ENCODE assay signal across 19 cellular contexts in the genomic region with DNA sequence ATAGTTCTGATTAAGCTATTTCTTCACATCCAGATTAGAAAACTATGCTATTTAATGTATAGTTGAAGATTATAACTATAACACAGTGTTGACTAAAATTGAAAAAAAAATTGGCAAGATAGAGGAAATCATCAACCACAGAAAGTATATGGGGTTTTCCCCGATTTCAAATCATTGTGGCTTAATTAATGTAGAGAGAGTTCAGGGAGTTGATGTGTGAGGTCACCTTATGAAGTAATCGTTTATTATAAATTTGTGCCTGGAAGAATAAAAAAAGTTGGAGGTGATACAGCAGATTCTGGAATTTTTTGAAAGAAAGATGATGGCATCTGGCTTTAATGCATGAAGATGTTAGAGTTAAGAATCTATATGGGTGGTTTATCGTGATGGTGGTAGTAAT.
DNase-seq lines count a peak whose midpoint lies in the region; ATAC-seq and TF ChIP-seq lines count a peak whose summit lies in the region.
"Had no signal": no experiment of that assay in that cellular context is flagged by ENCODE, and none has a peak within 500 bp of the region (broad histone marks: within the 10 kb centered on the region; RNA-seq: fewer than 3 reads in every experiment).

No MANE protein-coding gene starts in this region.

- no peak for DNase-seq in activated CD4-positive, CD25-positive, alpha-beta regulatory T cell (lab: John Stamatoyannopoulos, UW)
- DNase-seq in GM23248, result peak; percentile 1
- DNase-seq in MM.1S, result peak; percentile 54
- no peak for DNase-seq in stimulated activated effector memory CD8-positive, alpha-beta T cell treated with anti-CD3 and anti-CD28 coated beads, Interleukin-12 subunit alpha, Interleukin-12 subunit beta, amount 100 ng/mL, for 72 hours (ENCODE audit: low spot score in 2 of 2)
- no peak for DNase-seq in H9
- DNase-seq: 8988T; activated CD4-positive, alpha-beta T cell treated with anti-CD3 and anti-CD28 coated beads for 36 hours; activated naive CD8-positive, alpha-beta T cell treated with anti-CD3 and anti-CD28 coated beads, Interleukin-2, amount 10 ng/mL, durations not matched to agents 7 days and 5 days; activated T-cell treated with anti-CD3 and anti-CD28 coated beads for 4 hours; central memory CD4-positive, alpha-beta T cell; MV-4-11; retina; SHP77 had no signal

- H2BK12ac ChIP-seq in H9 (ENCODE audit: insufficient read length, low read depth, low read length), result no peak overlapping the region

- no peaks in the 10 kb centered on the region for H3K23me2 ChIP-seq in H9 (ENCODE audit: insufficient read length, low read depth, low read length, poor library complexity, severe bottlenecking)

- no peak overlapping the region for H3K27ac Mint-ChIP-seq in stimulated activated effector memory CD8-positive, alpha-beta T cell treated with anti-CD3 and anti-CD28 coated beads, Interleukin-12 subunit alpha, Interleukin-12 subunit beta, amount 100 ng/mL, for 72 hours
- H3K27ac Mint-ChIP-seq in H9, result no peak overlapping the region
- H3K27ac Mint-ChIP-seq: activated CD4-positive, alpha-beta T cell treated with anti-CD3 and anti-CD28 coated beads for 36 hours; activated naive CD8-positive, alpha-beta T cell treated with anti-CD3 and anti-CD28 coated beads, Interleukin-2, amount 10 ng/mL, durations not matched to agents 7 days and 5 days; CD4-positive, CD25-positive, alpha-beta regulatory T cell had no signal

- H3K9me3 ChIP-seq in GM23248 (ENCODE audit: low read depth), result no peaks in the 10 kb centered on the region
- no peaks in the 10 kb centered on the region for H3K9me3 ChIP-seq in MM.1S (replicated peaks; ENCODE audit: insufficient read depth, low read length)
- H3K9me3 ChIP-seq in H9 (ENCODE audit: control insufficient read depth, low read depth, low read length), result no peaks in the 10 kb centered on the region

- H3K23ac ChIP-seq in H9 (ENCODE audit: insufficient read length, low read depth, low read length), result no peak overlapping the region

- TF ChIP-seq CTCF in MM.1S (IDR thresholded peaks at IDR 0.05; ENCODE audit: low read length), result no peak
- TF ChIP-seq CTCF in H9 (conservative IDR thresholded peaks at IDR 0.05), result no peak

- H3K27me3 ChIP-seq in GM23248 (replicated peaks; ENCODE audit: insufficient read depth), result no peaks in the 10 kb centered on the region
- H3K27me3 ChIP-seq in MM.1S (replicated peaks; ENCODE audit: insufficient read depth, low read length), result no peaks in the 10 kb centered on the region; the same call in 1 of the 2 replicates
- no peaks in the 10 kb centered on the region for H3K27me3 ChIP-seq in H9 (ENCODE audit: insufficient read depth, low read length)
- H3K27me3 ChIP-seq: gastroesophageal sphincter had no signal

- no peak overlapping the region for H3K14ac ChIP-seq in H9 (ENCODE audit: insufficient read depth, low read length)

- no peaks in the 10 kb centered on the region for H3K9me2 ChIP-seq in GM23248 (ENCODE audit: insufficient read depth)
- H3K9me2 ChIP-seq in MM.1S (replicated peaks; ENCODE audit: insufficient read depth, low read length), result no peaks in the 10 kb centered on the region

- H3K4me2 ChIP-seq in GM23248 (ENCODE audit: unreplicated experiment), result no peak overlapping the region
- no peak overlapping the region for H3K4me2 ChIP-seq in MM.1S (ENCODE audit: low read depth, low read length)
- H3K4me2 ChIP-seq in H9 (ENCODE audit: insufficient read depth, insufficient read length, low read length), result no peak overlapping the region

- no peak overlapping the region for H3K27ac ChIP-seq in GM23248
- no peak overlapping the region for H3K27ac ChIP-seq in MM.1S (ENCODE audit: low read length)
- H3K27ac ChIP-seq in H9 (ENCODE audit: insufficient read length, low read depth, low read length), result no peak overlapping the region
- H3K27ac ChIP-seq: gastroesophageal sphincter had no signal

- H3K36me3 ChIP-seq in GM23248 (ENCODE audit: low read depth), result no peaks in the 10 kb centered on the region; the same call in 1 of the 2 replicates
- no peaks in the 10 kb centered on the region for H3K36me3 ChIP-seq in MM.1S (replicated peaks; ENCODE audit: insufficient read depth, low read length)
- H3K36me3 ChIP-seq: gastroesophageal sphincter had no signal

- H4K91ac ChIP-seq in H9 (ENCODE audit: insufficient read length, low read depth, low read length), result no peak overlapping the region

- no peak overlapping the region for H2AFZ ChIP-seq in GM23248
- H2AFZ ChIP-seq in MM.1S (ENCODE audit: low read length), result no peak overlapping the region
- no peak overlapping the region for H2AFZ ChIP-seq in H9 (ENCODE audit: low read length)

- no peak overlapping the region for H2BK20ac ChIP-seq in H9 (ENCODE audit: low read depth, low read length, poor library complexity, severe bottlenecking)

- no peak overlapping the region for H4K8ac ChIP-seq in H9 (replicated peaks; ENCODE audit: insufficient read length, low read depth, low read length)

- no peaks in the 10 kb centered on the region for H3K4me1 Mint-ChIP-seq in stimulated activated effector memory CD8-positive, alpha-beta T cell treated with anti-CD3 and anti-CD28 coated beads, Interleukin-12 subunit alpha, Interleukin-12 subunit beta, amount 100 ng/mL, for 72 hours
- H3K4me1 Mint-ChIP-seq in H9, result no peaks in the 10 kb centered on the region
- H3K4me1 Mint-ChIP-seq: neural crest cell had no signal

- 35 to 39% methylated on average over 3 of the region's 3 CpGs for WGBS in GM23248 (ENCODE audit: low coverage in 1 of 2, low lambda C conversion rate in 2 of 2, missing lambda C conversion rate in 2 of 2), 2 experiments
- WGBS in H9 (ENCODE audit: extremely low coverage, insufficient read length, low lambda C conversion rate), result 100% methylated on average over 1 of the region's 3 CpGs

- H3K4me3 ChIP-seq in GM23248 (no peak overlapping the region), MM.1S (ENCODE audit: low read length) (no peak overlapping the region)
- H3K4me3 ChIP-seq: gastroesophageal sphincter had no signal

- H2BK5ac ChIP-seq in H9 (ENCODE audit: insufficient read length, low read length), result no peak overlapping the region

- no peaks in the 10 kb centered on the region for H3K27me3 Mint-ChIP-seq in H9 (ENCODE audit: low read depth)

- H4K5ac ChIP-seq in H9 (ENCODE audit: insufficient read length, low read depth, low read length), result no peak overlapping the region

- H3K79me1 ChIP-seq in H9 (ENCODE audit: insufficient read depth, low read depth, low read length, poor library complexity, severe bottlenecking), result no peaks in the 10 kb centered on the region

- H2AK5ac ChIP-seq in H9 (ENCODE audit: insufficient read length, low read length), result no peak overlapping the region

- H3K9ac ChIP-seq in GM23248 (no peak overlapping the region), MM.1S (ENCODE audit: low read length) (no peak overlapping the region), H9 (ENCODE audit: extremely low read depth, insufficient read length, low read length) (no peak overlapping the region)

- in situ Hi-C loops in GM23248 (cut with MboI), result no loop called here

- H3K4me1 ChIP-seq in GM23248 (ENCODE audit: insufficient read depth) (no peaks in the 10 kb centered on the region), MM.1S (ENCODE audit: low read length) (peaks cover 5% of the 10 kb centered on the region; the same call in 1 of the 2 replicates), H9 (ENCODE audit: insufficient read depth, low read length) (no peaks in the 10 kb centered on the region)
- H3K4me1 ChIP-seq: gastroesophageal sphincter had no signal

- no peaks in the 10 kb centered on the region for H3K36me3 Mint-ChIP-seq in stimulated activated effector memory CD8-positive, alpha-beta T cell treated with anti-CD3 and anti-CD28 coated beads, Interleukin-12 subunit alpha, Interleukin-12 subunit beta, amount 100 ng/mL, for 72 hours
- H3K36me3 Mint-ChIP-seq in H9 (ENCODE audit: insufficient read depth in 1 of 3, low read depth in 3 of 3), result no peaks in the 10 kb centered on the region
- H3K36me3 Mint-ChIP-seq: activated naive CD8-positive, alpha-beta T cell treated with anti-CD3 and anti-CD28 coated beads, Interleukin-2, amount 10 ng/mL, durations not matched to agents 7 days and 5 days; CD4-positive, CD25-positive, alpha-beta regulatory T cell had no signal

- no peaks in the 10 kb centered on the region for H3K9me3 Mint-ChIP-seq in stimulated activated effector memory CD8-positive, alpha-beta T cell treated with anti-CD3 and anti-CD28 coated beads, Interleukin-12 subunit alpha, Interleukin-12 subunit beta, amount 100 ng/mL, for 72 hours
- peaks cover 7% of the 10 kb centered on the region in 2 experiments; a peak in 4 of 5 replicates for H3K9me3 Mint-ChIP-seq in H9

- no peak overlapping the region for H3K4ac ChIP-seq in H9 (ENCODE audit: low read depth, low read length)

- H2BK120ac ChIP-seq in H9 (ENCODE audit: low read depth, low read length, poor library complexity, severe bottlenecking), result no peak overlapping the region

- H3K18ac ChIP-seq in H9 (ENCODE audit: insufficient read length, low read depth, low read length), result no peak overlapping the region

- ATAC-seq in activated CD4-positive, CD25-positive, alpha-beta regulatory T cell treated with anti-CD3 and anti-CD28 coated beads, Interleukin-2, amount 50 U/mL, for 24 hours, result peak; percentile 72 to 73
- ATAC-seq in stimulated activated effector memory CD8-positive, alpha-beta T cell treated with anti-CD3 and anti-CD28 coated beads, Interleukin-12 subunit alpha, Interleukin-12 subunit beta, amount 100 ng/mL, for 72 hours, result peak; percentile 48
- ATAC-seq in GM21723 (IDR thresholded peaks at IDR 0.05; ENCODE audit: unreplicated experiment), result no peak
- ATAC-seq in HG03196 (IDR thresholded peaks at IDR 0.05; ENCODE audit: unreplicated experiment), result no peak
- ATAC-seq: activated CD4-positive, alpha-beta T cell treated with anti-CD3 and anti-CD28 coated beads for 36 hours; gastroesophageal sphincter had no signal

- no peaks in the 10 kb centered on the region for H3F3A ChIP-seq in GM23248 (ENCODE audit: insufficient read depth)
- H3F3A ChIP-seq in MM.1S (ENCODE audit: insufficient read depth, low read length), result no peaks in the 10 kb centered on the region

- no peaks in the 10 kb centered on the region for H4K20me1 ChIP-seq in GM23248 (ENCODE audit: insufficient read depth)
- no peaks in the 10 kb centered on the region for H4K20me1 ChIP-seq in MM.1S (ENCODE audit: insufficient read depth, low read length)
- no peaks in the 10 kb centered on the region for H4K20me1 ChIP-seq in H9 (ENCODE audit: control insufficient read depth, insufficient read depth, insufficient read length)

- H3T11ph ChIP-seq in H9 (ENCODE audit: low read length), result no peak overlapping the region

- H3K56ac ChIP-seq in H9 (ENCODE audit: insufficient read length, low read depth, low read length), result no peak overlapping the region

- H3K4me3 Mint-ChIP-seq in stimulated activated effector memory CD8-positive, alpha-beta T cell treated with anti-CD3 and anti-CD28 coated beads, Interleukin-12 subunit alpha, Interleukin-12 subunit beta, amount 100 ng/mL, for 72 hours, result no peak overlapping the region
- no peak overlapping the region for H3K4me3 Mint-ChIP-seq in H9
- H3K4me3 Mint-ChIP-seq: activated CD4-positive, alpha-beta T cell treated with anti-CD3 and anti-CD28 coated beads for 36 hours; activated naive CD8-positive, alpha-beta T cell treated with anti-CD3 and anti-CD28 coated beads, Interleukin-2, amount 10 ng/mL, durations not matched to agents 7 days and 5 days; CD4-positive, CD25-positive, alpha-beta regulatory T cell; neural crest cell had no signal

- H2BK15ac ChIP-seq in H9 (ENCODE audit: low read depth, low read length), result no peak overlapping the region

- no peaks in the 10 kb centered on the region for H3K79me2 ChIP-seq in GM23248 (ENCODE audit: insufficient read depth)
- H3K79me2 ChIP-seq in MM.1S (ENCODE audit: low read length), result no peaks in the 10 kb centered on the region
- H3K79me2 ChIP-seq in H9 (ENCODE audit: insufficient read depth, low read length), result no peaks in the 10 kb centered on the region

Comparison
In these comparisons a context has a peak if more than half of its experiments do, and no peak if none do; other contexts are left out.
1. ATAC-seq: peak in activated CD4-positive, CD25-positive, alpha-beta regulatory T cell treated with anti-CD3 and anti-CD28 coated beads, Interleukin-2, amount 50 U/mL, for 24 hours (2 of 2) and stimulated activated effector memory CD8-positive, alpha-beta T cell treated with anti-CD3 and anti-CD28 coated beads, Interleukin-12 subunit alpha, Interleukin-12 subunit beta, amount 100 ng/mL, for 72 hours (single experiment); none in GM21723 (single experiment) and HG03196 (single experiment).
2. DNase-seq: peak in GM23248 (single experiment) and MM.1S (single experiment); none in activated CD4-positive, CD25-positive, alpha-beta regulatory T cell (0 of 4), stimulated activated effector memory CD8-positive, alpha-beta T cell treated with anti-CD3 and anti-CD28 coated beads, Interleukin-12 subunit alpha, Interleukin-12 subunit beta, amount 100 ng/mL, for 72 hours (0 of 2) and H9 (single experiment).